8 cellular contexts compared by ENCODE assay signal in genomic region chr15:77418341-77419049, GRCh38. TPM values are rescaled to one million over a fixed set of nuclear protein-coding genes. Genes with fewer than 3 reads are reported as not detected.
DNase-seq lines count a peak whose midpoint lies in the region; ATAC-seq and TF ChIP-seq lines count a peak whose summit lies in the region.

No MANE protein-coding gene starts in this region.

- ATAC-seq in heart left ventricle (no peak), left ventricle myocardium superior (no peak), memory B cell (ENCODE audit: low read depth) (no peak), HG02610 (IDR thresholded peaks at IDR 0.05; ENCODE audit: unreplicated experiment) (no peak)

- H3K36me3 ChIP-seq in heart left ventricle (no peaks in the 10 kb centered on the region), uterus (no peaks in the 10 kb centered on the region)

- H3K4me3 ChIP-seq in heart left ventricle (peak overlapping the region; percentile 67 to 95 (median 92)), uterus (peak overlapping the region; percentile 54 to 71)

- H3K9me3 Mint-ChIP-seq in brain, result peaks cover 0 to 3% (median 0%) of the 10 kb centered on the region in 5 experiments
- H3K9me3 Mint-ChIP-seq in memory B cell, result no peaks in the 10 kb centered on the region

- H3K27ac Mint-ChIP-seq in brain (peak overlapping the region; percentile 88 to 98 (median 96)), memory B cell (peak overlapping the region; percentile 89)

- H3K36me3 Mint-ChIP-seq in brain (no peaks in the 10 kb centered on the region), memory B cell (no peaks in the 10 kb centered on the region)

- TF ChIP-seq POLR2A in heart left ventricle (IDR thresholded peaks at IDR 0.05) (no peak), uterus (IDR thresholded peaks at IDR 0.05) (no peak)

- intact Hi-C loops in heart left ventricle (cut with DNase I), result loop anchor here in 9 of 10 donors (2.0 to 10.0 kb wide), 12 partner anchors 54 to 306 kb away; no protein-coding TSS in a partner anchor
- intact Hi-C loops in left ventricle myocardium superior (cut with micrococcal nuclease), result loop anchor here (10.0 kb wide), 1 partner anchor 294 kb away; no protein-coding TSS in a partner anchor
- intact Hi-C loops in uterus (cut with DNase I; ENCODE audit: low total_unique reads), result no loop called here

- TF ChIP-seq CTCF in heart left ventricle (IDR thresholded peaks at IDR 0.05) (no peak), brain (conservative IDR thresholded peaks at IDR 0.05) (no peak), uterus (IDR thresholded peaks at IDR 0.05) (no peak)

- H3K4me1 ChIP-seq in heart left ventricle (peaks cover 6 to 66% (median 57%) of the 10 kb centered on the region in 12 donors), uterus (peaks cover 0 to 13% of the 10 kb centered on the region in 2 donors)

- H3K4me3 Mint-ChIP-seq in brain (peak overlapping the region; percentile 91 to 99 (median 96)), memory B cell (peak overlapping the region; percentile 96)

- H3K4me1 Mint-ChIP-seq in brain, result peaks cover 51% of the 10 kb centered on the region
- H3K4me1 Mint-ChIP-seq in memory B cell, result peaks cover 13% of the 10 kb centered on the region

- H3K9me3 ChIP-seq in heart left ventricle (no peaks in the 10 kb centered on the region), uterus (no peaks in the 10 kb centered on the region)

- H3K27me3 Mint-ChIP-seq in brain (no peaks in the 10 kb centered on the region), memory B cell (no peaks in the 10 kb centered on the region)

- DNase-seq in heart left ventricle (no peak), left ventricle myocardium superior (no peak), memory B cell (ENCODE audit: low spot score in 2 of 2) (no peak), uterus (no peak), NCI-H446 treated with DMSO at 0.1 percent for 48 hours (lab: John Stamatoyannopoulos, UW) (no peak), NCI-H774 (lab: John Stamatoyannopoulos, UW) (no peak)

- no peaks in the 10 kb centered on the region for H3K27me3 ChIP-seq in heart left ventricle
- H3K27me3 ChIP-seq in uterus, result no peaks in the 10 kb centered on the region

- 12 to 21% (median 15%) methylated on average over 9 of the region's 9 CpGs for WGBS in heart left ventricle, 4 donors

- peak overlapping the region in 11 of 12 donors; percentile 91 to 97 (median 96) for H3K27ac ChIP-seq in heart left ventricle
- peak overlapping the region; percentile 95 to 99 for H3K27ac ChIP-seq in uterus

RNA-seq across cellular contexts. Expression of gene PEAK1, which starts 1.4 kb away (rescaled TPM):
- 100 to 1,000 TPM in 5 of 9 donors, 10 to 100 TPM in 4; 52.8 to 139 (median 104) TPM for total RNA-seq in heart left ventricle
- 10 to 100 TPM; 12.8 to 29.1 TPM for polyA plus RNA-seq in heart left ventricle
- total RNA-seq in left ventricle myocardium superior, result 67.4 TPM
- polyA plus RNA-seq in brain (ENCODE audit: insufficient read depth, low read depth, low replicate concordance), result 7.0 TPM
- 10 to 100 TPM; 14.4 to 87.3 (median 43.5) TPM for total RNA-seq in uterus

RNA-seq across cellular contexts. Expression of gene HMG20A, which starts 2.2 kb away (rescaled TPM):
- 10 to 100 TPM; 22.6 to 54.1 (median 39.9) TPM for total RNA-seq in heart left ventricle
- polyA plus RNA-seq in heart left ventricle, result 10 to 100 TPM; 14.8 to 16.1 TPM
- 32.0 TPM for total RNA-seq in left ventricle myocardium superior
- 18.9 TPM for polyA plus RNA-seq in brain (ENCODE audit: insufficient read depth, low read depth, low replicate concordance)
- 10 to 100 TPM; 10.5 to 59.5 (median 28.4) TPM for total RNA-seq in uterus
